Comparison of ENCODE assay signal across 1 cellular context in the genomic region with DNA sequence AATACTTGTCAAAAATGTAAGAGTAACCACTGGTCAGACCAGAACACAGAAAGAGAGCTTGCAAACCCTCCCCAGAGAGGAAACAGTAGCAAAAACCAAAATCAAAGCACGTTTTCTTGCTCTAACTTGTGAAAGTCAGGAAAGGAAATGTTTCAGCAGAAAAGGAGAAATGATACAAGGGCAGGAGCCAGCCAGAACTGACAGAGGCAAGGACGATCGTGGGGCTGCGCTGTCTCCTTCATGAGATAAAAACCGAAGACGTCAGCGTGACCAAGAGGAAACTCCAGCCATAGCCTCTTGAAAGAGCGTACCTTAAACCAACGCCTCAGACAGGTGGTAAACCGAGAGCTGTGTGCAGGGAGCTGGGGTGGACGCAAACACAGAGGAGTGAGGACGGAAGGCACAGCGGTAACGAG.
TF ChIP-seq lines count a peak whose summit lies in the region.

No MANE protein-coding gene starts in this region.

TF ChIP-seq in GM12878, 131 proteins besides CTCF, POLR2A, EP300 and RAD21:
- TF ChIP-seq, protein P1, sequence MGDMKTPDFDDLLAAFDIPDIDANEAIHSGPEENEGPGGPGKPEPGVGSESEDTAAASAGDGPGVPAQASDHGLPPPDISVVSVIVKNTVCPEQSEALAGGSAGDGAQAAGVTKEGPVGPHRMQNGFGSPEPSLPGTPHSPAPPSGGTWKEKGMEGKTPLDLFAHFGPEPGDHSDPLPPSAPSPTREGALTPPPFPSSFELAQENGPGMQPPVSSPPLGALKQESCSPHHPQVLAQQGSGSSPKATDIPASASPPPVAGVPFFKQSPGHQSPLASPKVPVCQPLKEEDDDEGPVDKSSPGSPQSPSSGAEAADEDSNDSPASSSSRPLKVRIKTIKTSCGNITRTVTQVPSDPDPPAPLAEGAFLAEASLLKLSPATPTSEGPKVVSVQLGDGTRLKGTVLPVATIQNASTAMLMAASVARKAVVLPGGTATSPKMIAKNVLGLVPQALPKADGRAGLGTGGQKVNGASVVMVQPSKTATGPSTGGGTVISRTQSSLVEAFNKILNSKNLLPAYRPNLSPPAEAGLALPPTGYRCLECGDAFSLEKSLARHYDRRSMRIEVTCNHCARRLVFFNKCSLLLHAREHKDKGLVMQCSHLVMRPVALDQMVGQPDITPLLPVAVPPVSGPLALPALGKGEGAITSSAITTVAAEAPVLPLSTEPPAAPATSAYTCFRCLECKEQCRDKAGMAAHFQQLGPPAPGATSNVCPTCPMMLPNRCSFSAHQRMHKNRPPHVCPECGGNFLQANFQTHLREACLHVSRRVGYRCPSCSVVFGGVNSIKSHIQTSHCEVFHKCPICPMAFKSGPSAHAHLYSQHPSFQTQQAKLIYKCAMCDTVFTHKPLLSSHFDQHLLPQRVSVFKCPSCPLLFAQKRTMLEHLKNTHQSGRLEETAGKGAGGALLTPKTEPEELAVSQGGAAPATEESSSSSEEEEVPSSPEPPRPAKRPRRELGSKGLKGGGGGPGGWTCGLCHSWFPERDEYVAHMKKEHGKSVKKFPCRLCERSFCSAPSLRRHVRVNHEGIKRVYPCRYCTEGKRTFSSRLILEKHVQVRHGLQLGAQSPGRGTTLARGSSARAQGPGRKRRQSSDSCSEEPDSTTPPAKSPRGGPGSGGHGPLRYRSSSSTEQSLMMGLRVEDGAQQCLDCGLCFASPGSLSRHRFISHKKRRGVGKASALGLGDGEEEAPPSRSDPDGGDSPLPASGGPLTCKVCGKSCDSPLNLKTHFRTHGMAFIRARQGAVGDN (IDR thresholded peaks at IDR 0.05), result 0 out of 2 replicates have a peak, but pooled peaks have one; percentile 15
- no peak for TF ChIP-seq SMARCA5 (IDR thresholded peaks at IDR 0.05)
- TF ChIP-seq BHLHE40 (IDR thresholded peaks at IDR 0.05; ENCODE audit: borderline replicate concordance in 1 of 2, low read depth in 2 of 2, low read length in 1 of 2), result peak; percentile 64 to 78; a peak in 3 of 4 replicates
- no peak for TF ChIP-seq EGR1 (IDR thresholded peaks at IDR 0.05; ENCODE audit: borderline replicate concordance in 1 of 2, low read depth in 2 of 2, low read length in 2 of 2)
- TF ChIP-seq DPF2 (IDR thresholded peaks at IDR 0.05), result no peak
- TF ChIP-seq, protein P2, sequence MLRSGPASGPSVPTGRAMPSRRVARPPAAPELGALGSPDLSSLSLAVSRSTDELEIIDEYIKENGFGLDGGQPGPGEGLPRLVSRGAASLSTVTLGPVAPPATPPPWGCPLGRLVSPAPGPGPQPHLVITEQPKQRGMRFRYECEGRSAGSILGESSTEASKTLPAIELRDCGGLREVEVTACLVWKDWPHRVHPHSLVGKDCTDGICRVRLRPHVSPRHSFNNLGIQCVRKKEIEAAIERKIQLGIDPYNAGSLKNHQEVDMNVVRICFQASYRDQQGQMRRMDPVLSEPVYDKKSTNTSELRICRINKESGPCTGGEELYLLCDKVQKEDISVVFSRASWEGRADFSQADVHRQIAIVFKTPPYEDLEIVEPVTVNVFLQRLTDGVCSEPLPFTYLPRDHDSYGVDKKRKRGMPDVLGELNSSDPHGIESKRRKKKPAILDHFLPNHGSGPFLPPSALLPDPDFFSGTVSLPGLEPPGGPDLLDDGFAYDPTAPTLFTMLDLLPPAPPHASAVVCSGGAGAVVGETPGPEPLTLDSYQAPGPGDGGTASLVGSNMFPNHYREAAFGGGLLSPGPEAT (IDR thresholded peaks at IDR 0.05; ENCODE audit: low read depth), result peak; percentile 48; the same call in 1 of the 2 replicates
- no peak for TF ChIP-seq TCF12 (IDR thresholded peaks at IDR 0.05; ENCODE audit: low read depth, low read length)
- peak; percentile 55 to 69; a peak in 3 of 4 replicates for TF ChIP-seq IKZF2 (IDR thresholded peaks at IDR 0.05)
- TF ChIP-seq, protein P3, sequence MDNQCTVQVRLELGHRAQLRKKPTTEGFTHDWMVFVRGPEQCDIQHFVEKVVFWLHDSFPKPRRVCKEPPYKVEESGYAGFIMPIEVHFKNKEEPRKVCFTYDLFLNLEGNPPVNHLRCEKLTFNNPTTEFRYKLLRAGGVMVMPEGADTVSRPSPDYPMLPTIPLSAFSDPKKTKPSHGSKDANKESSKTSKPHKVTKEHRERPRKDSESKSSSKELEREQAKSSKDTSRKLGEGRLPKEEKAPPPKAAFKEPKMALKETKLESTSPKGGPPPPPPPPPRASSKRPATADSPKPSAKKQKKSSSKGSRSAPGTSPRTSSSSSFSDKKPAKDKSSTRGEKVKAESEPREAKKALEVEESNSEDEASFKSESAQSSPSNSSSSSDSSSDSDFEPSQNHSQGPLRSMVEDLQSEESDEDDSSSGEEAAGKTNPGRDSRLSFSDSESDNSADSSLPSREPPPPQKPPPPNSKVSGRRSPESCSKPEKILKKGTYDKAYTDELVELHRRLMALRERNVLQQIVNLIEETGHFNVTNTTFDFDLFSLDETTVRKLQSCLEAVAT (IDR thresholded peaks at IDR 0.05), result no peak
- TF ChIP-seq ATF7 (IDR thresholded peaks at IDR 0.05; ENCODE audit: low read depth), result peak; percentile 66; the same call in 1 of the 2 replicates
- TF ChIP-seq NFIC (IDR thresholded peaks at IDR 0.05; ENCODE audit: low read depth, low read length), result 0 out of 2 replicates have a peak, but pooled peaks have one; percentile 25
- TF ChIP-seq IKZF1 (conservative IDR thresholded peaks at IDR 0.05), result peak; percentile 30; the same call in 1 of the 2 replicates
- peak; percentile 32; the same call in 1 of the 2 replicates for TF ChIP-seq MTA2 (IDR thresholded peaks at IDR 0.05; ENCODE audit: low read depth)
- TF ChIP-seq, protein P4, sequence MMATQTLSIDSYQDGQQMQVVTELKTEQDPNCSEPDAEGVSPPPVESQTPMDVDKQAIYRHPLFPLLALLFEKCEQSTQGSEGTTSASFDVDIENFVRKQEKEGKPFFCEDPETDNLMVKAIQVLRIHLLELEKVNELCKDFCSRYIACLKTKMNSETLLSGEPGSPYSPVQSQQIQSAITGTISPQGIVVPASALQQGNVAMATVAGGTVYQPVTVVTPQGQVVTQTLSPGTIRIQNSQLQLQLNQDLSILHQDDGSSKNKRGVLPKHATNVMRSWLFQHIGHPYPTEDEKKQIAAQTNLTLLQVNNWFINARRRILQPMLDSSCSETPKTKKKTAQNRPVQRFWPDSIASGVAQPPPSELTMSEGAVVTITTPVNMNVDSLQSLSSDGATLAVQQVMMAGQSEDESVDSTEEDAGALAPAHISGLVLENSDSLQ (IDR thresholded peaks at IDR 0.05), result peak; percentile 37; the same call in 1 of the 2 replicates
- TF ChIP-seq MXI1 (IDR thresholded peaks at IDR 0.05; ENCODE audit: low read depth, low read length), result peak; percentile 29; the same call in 1 of the 2 replicates
- TF ChIP-seq SIN3A (IDR thresholded peaks at IDR 0.05; ENCODE audit: low read depth, low read length), result no peak
- TF ChIP-seq BACH1 (IDR thresholded peaks at IDR 0.05; ENCODE audit: borderline replicate concordance), result no peak
- no peak for TF ChIP-seq RELA (IDR thresholded peaks at IDR 0.05; ENCODE audit: borderline replicate concordance, partially characterized antibody)
- TF ChIP-seq, protein P5, sequence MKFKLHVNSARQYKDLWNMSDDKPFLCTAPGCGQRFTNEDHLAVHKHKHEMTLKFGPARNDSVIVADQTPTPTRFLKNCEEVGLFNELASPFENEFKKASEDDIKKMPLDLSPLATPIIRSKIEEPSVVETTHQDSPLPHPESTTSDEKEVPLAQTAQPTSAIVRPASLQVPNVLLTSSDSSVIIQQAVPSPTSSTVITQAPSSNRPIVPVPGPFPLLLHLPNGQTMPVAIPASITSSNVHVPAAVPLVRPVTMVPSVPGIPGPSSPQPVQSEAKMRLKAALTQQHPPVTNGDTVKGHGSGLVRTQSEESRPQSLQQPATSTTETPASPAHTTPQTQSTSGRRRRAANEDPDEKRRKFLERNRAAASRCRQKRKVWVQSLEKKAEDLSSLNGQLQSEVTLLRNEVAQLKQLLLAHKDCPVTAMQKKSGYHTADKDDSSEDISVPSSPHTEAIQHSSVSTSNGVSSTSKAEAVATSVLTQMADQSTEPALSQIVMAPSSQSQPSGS (IDR thresholded peaks at IDR 0.05; ENCODE audit: low read length), result 0 out of 2 replicates have a peak, but pooled peaks have one; percentile 40
- 0 out of 2 replicates have a peak, but pooled peaks have one; percentile 16 for TF ChIP-seq TCF3 (IDR thresholded peaks at IDR 0.05; ENCODE audit: borderline replicate concordance, insufficient read depth, low read depth, low read length)
- no peak for TF ChIP-seq MEF2A (IDR thresholded peaks at IDR 0.05; ENCODE audit: insufficient read depth, low read depth, low read length)
- TF ChIP-seq NBN (IDR thresholded peaks at IDR 0.05), result no peak; the same call in 1 of the 2 replicates
- peak; percentile 59; the same call in 1 of the 2 replicates for TF ChIP-seq CREB1 (IDR thresholded peaks at IDR 0.05; ENCODE audit: low read depth)
- TF ChIP-seq ESRRA (IDR thresholded peaks at IDR 0.05; ENCODE audit: low read length), result no peak
- TF ChIP-seq FOS (IDR thresholded peaks at IDR 0.05; ENCODE audit: borderline replicate concordance, extremely low read depth, insufficient read length), result no peak
- TF ChIP-seq SPI1 (IDR thresholded peaks at IDR 0.05; ENCODE audit: borderline replicate concordance, insufficient read depth, low read depth, low read length), result peak; percentile 82; the same call in 1 of the 2 replicates
- TF ChIP-seq, protein P6, sequence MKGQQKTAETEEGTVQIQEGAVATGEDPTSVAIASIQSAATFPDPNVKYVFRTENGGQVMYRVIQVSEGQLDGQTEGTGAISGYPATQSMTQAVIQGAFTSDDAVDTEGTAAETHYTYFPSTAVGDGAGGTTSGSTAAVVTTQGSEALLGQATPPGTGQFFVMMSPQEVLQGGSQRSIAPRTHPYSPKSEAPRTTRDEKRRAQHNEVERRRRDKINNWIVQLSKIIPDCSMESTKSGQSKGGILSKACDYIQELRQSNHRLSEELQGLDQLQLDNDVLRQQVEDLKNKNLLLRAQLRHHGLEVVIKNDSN (IDR thresholded peaks at IDR 0.05; ENCODE audit: borderline replicate concordance, extremely low read length, insufficient read depth, low read depth, low read length), result no peak
- TF ChIP-seq EED (IDR thresholded peaks at IDR 0.05; ENCODE audit: low read depth), result 0 out of 2 replicates have a peak, but pooled peaks have one; percentile 49
